In genomic region chr7:1503816-1504775, GRCh38 we compare ENCODE assay signal across 9 cellular contexts. TPM values are rescaled to one million over a fixed set of nuclear protein-coding genes. Genes with fewer than 3 reads are reported as not detected.
A peak's percentile ranks its signal among the peaks of the same experiment; 100 is the strongest.
DNase-seq lines count a peak whose midpoint lies in the region; ATAC-seq, FAIRE-seq and TF ChIP-seq lines count a peak whose summit lies in the region.
"Had no signal": no experiment of that assay in that cellular context is flagged by ENCODE, and none has a peak within 500 bp of the region (broad histone marks: within the 10 kb centered on the region; RNA-seq: fewer than 3 reads in every experiment).

TSS of gene INTS1 (minus strand) at chr7:1504389. CDS start at chr7:1503960, 429 bp downstream.

- peak within 1 kb of the TSS; percentile 66 for H2AFZ ChIP-seq in keratinocyte (ENCODE audit: control insufficient read depth, low read length)

- dilution Hi-C loops in keratinocyte (cut with MboI; ENCODE audit: extremely low pct_ligation_motif_present, low sequenced_read_pairs) = no loop called here

- H3K27ac Mint-ChIP-seq in central memory CD8-positive, alpha-beta T cell (ENCODE audit: low read depth) = peak within 1 kb of the TSS; percentile 91

- peak within 1 kb of the TSS; percentile 97 for H3K4me2 ChIP-seq in keratinocyte (ENCODE audit: control insufficient read depth, extremely low read depth, insufficient read depth, low read depth, low read length)

- H3K27me3 ChIP-seq in keratinocyte (ENCODE audit: control insufficient read depth, extremely low read depth, insufficient read depth, low read length) = no peaks in the 10 kb centered on the region

- peaks cover 22% of the 10 kb centered on the region for H3K27me3 Mint-ChIP-seq in central memory CD8-positive, alpha-beta T cell

- peaks cover 3% of the 10 kb centered on the region for H4K20me1 ChIP-seq in keratinocyte (ENCODE audit: control insufficient read depth, extremely low read depth, insufficient read depth, low read length)

- peaks cover 7 to 12% of the 10 kb centered on the region in 2 experiments for H3K36me3 ChIP-seq in keratinocyte (ENCODE audit: control insufficient read depth in 2 of 2, extremely low read depth in 1 of 2, insufficient read depth in 2 of 2, low read length in 2 of 2)

- H3K9ac ChIP-seq in keratinocyte (ENCODE audit: control insufficient read depth, extremely low read depth, insufficient read depth, low read length) = peak within 1 kb of the TSS; percentile 79

- peak; percentile 49 for FAIRE-seq in keratinocyte (lab: Jason Lieb, UNC)
- FAIRE-seq: TTC549 had no signal

- peaks cover 38% of the 10 kb centered on the region for H3K4me1 Mint-ChIP-seq in central memory CD8-positive, alpha-beta T cell

- peaks cover 17% of the 10 kb centered on the region for H3K36me3 Mint-ChIP-seq in central memory CD8-positive, alpha-beta T cell (ENCODE audit: insufficient read depth)

- H3K9me3 ChIP-seq in keratinocyte (ENCODE audit: control insufficient read depth, low read depth, low read length) = no peaks in the 10 kb centered on the region

- H3K79me2 ChIP-seq in keratinocyte (ENCODE audit: control insufficient read depth, insufficient read depth, low read length) = peaks cover 34% of the 10 kb centered on the region

- peak within 1 kb of the TSS; percentile 88 for H3K4me3 Mint-ChIP-seq in central memory CD8-positive, alpha-beta T cell

- H3K4me1 ChIP-seq in keratinocyte (ENCODE audit: control insufficient read depth, extremely low read depth, insufficient read depth, low read length) = peaks cover 11% of the 10 kb centered on the region

- H3K27ac ChIP-seq in keratinocyte (ENCODE audit: control insufficient read depth, insufficient read depth, low read length) = peak within 1 kb of the TSS; percentile 49

- H3K9me1 ChIP-seq in keratinocyte (ENCODE audit: control insufficient read depth, extremely low read depth, insufficient read depth, low read length) = no peaks in the 10 kb centered on the region

- no peaks in the 10 kb centered on the region for H3K9me3 Mint-ChIP-seq in central memory CD8-positive, alpha-beta T cell

- DNase-seq in AG08396 (ENCODE audit: low spot score) = peak; percentile 98
- peak; percentile 92 for DNase-seq in NCI-H226
- peak; percentile 84 for DNase-seq in activated CD4-positive, CD25-positive, alpha-beta regulatory T cell treated with anti-CD3 and anti-CD28 coated beads, Interleukin-2, amount 50 U/mL, for 16 hours (ENCODE audit: low read depth, low spot score)
- peak; percentile 76 to 80 for DNase-seq in central memory CD8-positive, alpha-beta T cell (ENCODE audit: low spot score in 2 of 2)
- peak; percentile 78 for DNase-seq in keratinocyte (ENCODE audit: low read depth, low spot score)
- peak; percentile 79 to 80 for DNase-seq in stimulated activated CD4-positive, alpha-beta T cell treated with anti-CD3 and anti-CD28 coated beads, Interleukin-15, amount 100 ng/mL, for 1 hour (ENCODE audit: low read depth in 1 of 2, low spot score in 1 of 2)

- H3K4me3 ChIP-seq in keratinocyte (ENCODE audit: control insufficient read depth in 2 of 3, extremely low read depth in 1 of 3, insufficient read depth in 2 of 3, low read depth in 1 of 3, low read length in 3 of 3) = peak within 1 kb of the TSS; percentile 83 to 99 (median 84)

- peak; percentile 70 to 78 (median 70) for TF ChIP-seq CTCF in keratinocyte (optimal IDR thresholded peaks at IDR 0.05 in 1 of 3, IDR thresholded peaks at IDR 0.05 in 1 of 3, conservative IDR thresholded peaks at IDR 0.05 in 1 of 3; ENCODE audit: extremely low read depth in 1 of 3, insufficient read depth in 2 of 3, low read length in 3 of 3)

- ATAC-seq in GM18907 (IDR thresholded peaks at IDR 0.05; ENCODE audit: unreplicated experiment) = peak; percentile 86
- ATAC-seq in HG03159 (IDR thresholded peaks at IDR 0.05; ENCODE audit: unreplicated experiment) = peak; percentile 80
- peak; percentile 92 for ATAC-seq in central memory CD8-positive, alpha-beta T cell (replicated peaks; ENCODE audit: extremely low read depth, poor library complexity, severe bottlenecking)

RNA-seq across cellular contexts. Expression of gene INTS1, which starts in this region (rescaled TPM):
- polyA plus RNA-seq in keratinocyte = 10.6 to 18.0 TPM (median 14.3 TPM) in 3 replicates
- 10.9 TPM for polyA plus RNA-seq in keratinocyte (2011; ENCODE audit: low read depth)
- 8.1 and 24.4 TPM in 2 replicates for polyA plus RNA-seq in keratinocyte (2011; cell fraction: cytosol; rRNA removed)
- polyA plus RNA-seq in keratinocyte (2011; cell fraction: nucleus; rRNA removed) = 51.1 and 79.6 TPM in 2 replicates
- 35.3 and 50.3 TPM in 2 replicates for polyA plus RNA-seq in keratinocyte (2012; ENCODE audit: low replicate concordance)
- 23.9 to 68.4 TPM (median 27.1 TPM) in 3 replicates for polyA minus RNA-seq in keratinocyte
- 87.1 TPM for polyA minus RNA-seq in keratinocyte (2011; cell fraction: cytosol; rRNA and poly(A)+ RNA removed)
- 61.0 and 78.5 TPM in 2 replicates for polyA minus RNA-seq in keratinocyte (2011; cell fraction: nucleus; rRNA and poly(A)+ RNA removed)

Comparison
In these comparisons a context has a peak if more than half of its experiments do, and no peak if none do; other contexts are left out.
1. Peak in every context shown above with its lines: DNase-seq, ATAC-seq, H3K4me3 ChIP-seq and H3K27ac ChIP-seq.